Comparison of ENCODE assay signal across 10 cellular contexts in the genomic region with DNA sequence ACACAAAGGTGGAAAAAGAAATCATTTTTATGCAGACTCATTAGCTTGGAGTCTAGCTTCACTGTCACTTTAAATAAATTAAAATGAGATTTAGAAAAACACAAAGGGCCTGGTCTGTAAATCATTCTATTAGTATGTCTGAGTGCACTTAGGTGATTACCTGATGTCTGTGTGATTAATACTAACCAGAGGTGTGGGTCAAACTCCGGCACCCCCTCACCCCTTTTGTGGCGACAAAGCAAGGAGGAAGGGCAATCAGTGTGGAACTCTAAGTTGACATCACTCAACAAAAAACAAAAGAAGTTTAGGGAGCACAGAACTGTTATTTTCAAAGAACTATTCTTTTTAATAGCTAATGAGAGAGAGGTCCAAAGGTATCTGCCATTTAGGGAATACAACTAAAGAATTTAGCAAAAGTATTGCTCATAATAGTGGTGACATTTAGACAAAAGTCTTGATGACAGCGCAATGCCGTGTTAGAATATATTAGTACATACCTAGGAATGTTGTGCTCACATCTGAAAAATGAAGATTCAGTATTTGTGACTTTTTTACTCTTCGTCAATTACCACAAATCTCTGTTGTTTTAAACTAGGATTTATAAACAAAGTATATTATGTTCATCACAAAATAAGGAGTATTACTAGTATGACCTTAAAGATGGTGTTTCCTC.
DNase-seq lines count a peak whose midpoint lies in the region; ATAC-seq, FAIRE-seq and TF ChIP-seq lines count a peak whose summit lies in the region.
"Had no signal": no experiment of that assay in that cellular context is flagged by ENCODE, and none has a peak within 500 bp of the region (broad histone marks: within the 10 kb centered on the region; RNA-seq: fewer than 3 reads in every experiment).

No MANE protein-coding gene starts in this region.

- peaks cover 46 to 76% of the 10 kb centered on the region in 2 donors for H3K4me1 Mint-ChIP-seq in effector memory CD8-positive, alpha-beta T cell (ENCODE audit: low read depth in 2 of 2)
- H3K4me1 Mint-ChIP-seq in neural crest cell = peaks cover 86% of the 10 kb centered on the region

- no peaks in the 10 kb centered on the region for H3K9me3 ChIP-seq in kidney (ENCODE audit: control insufficient read depth in 1 of 2, low read length in 2 of 2)

- no peaks in the 10 kb centered on the region for H3K27me3 Mint-ChIP-seq in effector memory CD8-positive, alpha-beta T cell
- H3K27me3 Mint-ChIP-seq in neural crest cell (ENCODE audit: low read depth) = no peaks in the 10 kb centered on the region

- no peak for FAIRE-seq in kidney (lab: Jason Lieb, UNC)

- H3K4me3 Mint-ChIP-seq in effector memory CD8-positive, alpha-beta T cell = peak overlapping the region; percentile 38 to 75
- peak overlapping the region; percentile 28 for H3K4me3 Mint-ChIP-seq in neural crest cell

- peak overlapping the region in 1 of 2 donors; percentile 19 for H3K9ac ChIP-seq in kidney (ENCODE audit: low read length in 2 of 2)

- peak overlapping the region; percentile 85 to 91 for H3K27ac Mint-ChIP-seq in effector memory CD8-positive, alpha-beta T cell
- peak overlapping the region; percentile 88 for H3K27ac Mint-ChIP-seq in neural crest cell (ENCODE audit: unreplicated experiment)

- no peaks in the 10 kb centered on the region for H3K9me3 Mint-ChIP-seq in effector memory CD8-positive, alpha-beta T cell
- no peaks in the 10 kb centered on the region for H3K9me3 Mint-ChIP-seq in neural crest cell

- H3K4me1 ChIP-seq in ACC112 (ENCODE audit: control insufficient read depth, insufficient read depth, low read length, unreplicated experiment) (peaks cover 63% of the 10 kb centered on the region), kidney (ENCODE audit: control insufficient read depth in 1 of 2, insufficient read depth in 1 of 2, low read depth in 1 of 2, low read length in 2 of 2) (peaks cover 13 to 14% of the 10 kb centered on the region in 2 donors)

- H3K27me3 ChIP-seq in ACC112 (ENCODE audit: insufficient read depth, low read length) = no peaks in the 10 kb centered on the region

- H3K36me3 ChIP-seq in ACC112 (ENCODE audit: insufficient read depth, low read length) = no peaks in the 10 kb centered on the region
- no peaks in the 10 kb centered on the region for H3K36me3 ChIP-seq in kidney (ENCODE audit: control insufficient read depth in 1 of 2, insufficient read depth in 2 of 2, low read length in 2 of 2)

- H2AFZ ChIP-seq in ACC112 (ENCODE audit: low read length, unreplicated experiment) = no peak overlapping the region

- peak overlapping the region; percentile 97 for H3K27ac ChIP-seq in ACC112 (ENCODE audit: low read depth, low read length)
- peak overlapping the region in 1 of 2 donors; percentile 76 for H3K27ac ChIP-seq in kidney (ENCODE audit: low read depth in 2 of 2, low read length in 2 of 2)

- TF ChIP-seq CTCF in neural crest cell (conservative IDR thresholded peaks at IDR 0.05) (no peak), kidney (IDR thresholded peaks at IDR 0.05; ENCODE audit: borderline replicate concordance, extremely low read depth, insufficient read depth) (no peak)

- peak; percentile 16 for DNase-seq in NCI-H82 treated with DMSO at 0.1 percent for 48 hours (lab: John Stamatoyannopoulos, UW; ENCODE audit: unreplicated experiment)
- DNase-seq in effector memory CD8-positive, alpha-beta T cell = no peak
- no peak for DNase-seq in neural crest cell (ENCODE audit: low read depth, low spot score)
- DNase-seq in hypothalamus (lab: John Stamatoyannopoulos, UW) = no peak
- no peak for DNase-seq in kidney
- DNase-seq: central memory CD4-positive, alpha-beta T cell; NCI-H510A had no signal

- H3K4me3 ChIP-seq in ACC112 (ENCODE audit: low read depth, low read length) (peak overlapping the region; percentile 61), kidney (ENCODE audit: low read length in 2 of 2) (peak overlapping the region in 1 of 2 donors; percentile 38)

- intact Hi-C loops in kidney (cut with DNase I) = no loop called here

- ATAC-seq in effector memory CD8-positive, alpha-beta T cell (replicated peaks) = no peak
- ATAC-seq in HG03196 (IDR thresholded peaks at IDR 0.05; ENCODE audit: unreplicated experiment) (no peak), GM21381 (IDR thresholded peaks at IDR 0.05; ENCODE audit: unreplicated experiment) (no peak)

- peaks cover 83% of the 10 kb centered on the region for H3K79me2 ChIP-seq in ACC112 (ENCODE audit: control insufficient read depth, insufficient read depth, low read length, unreplicated experiment)

- H3K36me3 Mint-ChIP-seq in effector memory CD8-positive, alpha-beta T cell (ENCODE audit: insufficient read depth) = peaks cover 41% of the 10 kb centered on the region
- H3K36me3 Mint-ChIP-seq in neural crest cell (ENCODE audit: low read depth) = peaks cover 2% of the 10 kb centered on the region
